1 cellular context compared by ENCODE assay signal in genomic region chr11:118886681-118887111, GRCh38.
TF ChIP-seq lines count a peak whose summit lies in the region.

No MANE protein-coding gene starts in this region.

TF ChIP-seq in GM12878, 131 proteins besides CTCF, POLR2A, EP300 and RAD21 (continued from another document and continues in another):
- TF ChIP-seq NKRF (conservative IDR thresholded peaks at IDR 0.05): no peak
- peak; percentile 70; the same call in 1 of the 2 replicates for TF ChIP-seq RELB (IDR thresholded peaks at IDR 0.05; ENCODE audit: low read depth)
- TF ChIP-seq ZNF217 (IDR thresholded peaks at IDR 0.05): no peak
- 0 out of 2 replicates have a peak, but pooled peaks have one; percentile 61 for TF ChIP-seq DPF2 (IDR thresholded peaks at IDR 0.05)
- no peak for TF ChIP-seq SIN3A (IDR thresholded peaks at IDR 0.05; ENCODE audit: low read depth, low read length)
- TF ChIP-seq CBX3 (IDR thresholded peaks at IDR 0.05; ENCODE audit: borderline replicate concordance, low read depth): no peak
- TF ChIP-seq IKZF2 (IDR thresholded peaks at IDR 0.05): peak; percentile 51 to 58
- no peak for TF ChIP-seq MYB (IDR thresholded peaks at IDR 0.05; ENCODE audit: borderline replicate concordance, low read depth, low read length)
- no peak for TF ChIP-seq SP1 (IDR thresholded peaks at IDR 0.05; ENCODE audit: low read depth, low read length)
- no peak for TF ChIP-seq TCF3 (IDR thresholded peaks at IDR 0.05; ENCODE audit: borderline replicate concordance, insufficient read depth, low read depth, low read length)
- no peak for TF ChIP-seq PBX3 (IDR thresholded peaks at IDR 0.05; ENCODE audit: insufficient replicate concordance, low read depth, low read length)
- no peak for TF ChIP-seq PAX5 (IDR thresholded peaks at IDR 0.05; ENCODE audit: borderline replicate concordance, low read depth, low read length)
- peak; percentile 37; the same call in 1 of the 2 replicates for TF ChIP-seq IRF4 (IDR thresholded peaks at IDR 0.05; ENCODE audit: low read depth, low read length)
- no peak for TF ChIP-seq SMAD5 (IDR thresholded peaks at IDR 0.05; ENCODE audit: low read depth)
- no peak for TF ChIP-seq ZBTB33 (IDR thresholded peaks at IDR 0.05)
- TF ChIP-seq EED (IDR thresholded peaks at IDR 0.05; ENCODE audit: low read depth): peak; percentile 81
- TF ChIP-seq MEF2B (IDR thresholded peaks at IDR 0.05; ENCODE audit: partially characterized antibody, poor library complexity, severe bottlenecking): peak; percentile 51
- no peak for TF ChIP-seq CBX5 (IDR thresholded peaks at IDR 0.05; ENCODE audit: low read depth)
- no peak for TF ChIP-seq CUX1 (IDR thresholded peaks at IDR 0.05; ENCODE audit: insufficient replicate concordance, low read depth, low read length)
- TF ChIP-seq ATF7 (IDR thresholded peaks at IDR 0.05; ENCODE audit: low read depth): peak; percentile 60
- TF ChIP-seq RELA (IDR thresholded peaks at IDR 0.05; ENCODE audit: borderline replicate concordance, partially characterized antibody): no peak
- TF ChIP-seq ZBTB11 (CRISPR knock-in tag; IDR thresholded peaks at IDR 0.05): no peak
- TF ChIP-seq MYC (IDR thresholded peaks at IDR 0.05; ENCODE audit: insufficient read depth, insufficient read length, insufficient replicate concordance, low read length, severe bottlenecking): no peak
- TF ChIP-seq ATF2 (IDR thresholded peaks at IDR 0.05; ENCODE audit: low read length): no peak
- no peak for TF ChIP-seq WRNIP1 (IDR thresholded peaks at IDR 0.05; ENCODE audit: borderline replicate concordance, low read depth, low read length)
- peak; percentile 80 for TF ChIP-seq CREB1 (IDR thresholded peaks at IDR 0.05; ENCODE audit: low read depth)
- TF ChIP-seq KLF5 (IDR thresholded peaks at IDR 0.05; ENCODE audit: partially characterized antibody): no peak
- TF ChIP-seq HDAC6 (IDR thresholded peaks at IDR 0.05; ENCODE audit: unreplicated experiment): no peak
- TF ChIP-seq SUPT20H (IDR thresholded peaks at IDR 0.05; ENCODE audit: borderline replicate concordance, control insufficient read depth, low read depth, low read length): no peak
- no peak for TF ChIP-seq FOXK2 (IDR thresholded peaks at IDR 0.05)
- peak; percentile 63 for TF ChIP-seq IKZF1 (conservative IDR thresholded peaks at IDR 0.05)
- no peak for TF ChIP-seq ETV6 (conservative IDR thresholded peaks at IDR 0.05 in 1 of 2, IDR thresholded peaks at IDR 0.05 in 1 of 2; ENCODE audit: borderline replicate concordance in 1 of 2, low read depth in 1 of 2)
- no peak for TF ChIP-seq ZNF274 (IDR thresholded peaks at IDR 0.05; ENCODE audit: insufficient read depth, insufficient read length)
- TF ChIP-seq RFX5 (IDR thresholded peaks at IDR 0.05; ENCODE audit: low read depth, low read length): no peak
- TF ChIP-seq SUZ12 (IDR thresholded peaks at IDR 0.05; ENCODE audit: unreplicated experiment): no peak
- no peak for TF ChIP-seq BCL3 (IDR thresholded peaks at IDR 0.05; ENCODE audit: borderline replicate concordance, insufficient read depth, low read depth, low read length, poor library complexity, severe bottlenecking)
- TF ChIP-seq EGR1 (IDR thresholded peaks at IDR 0.05; ENCODE audit: borderline replicate concordance in 1 of 2, low read depth in 2 of 2, low read length in 2 of 2): no peak
- TF ChIP-seq HCFC1 (IDR thresholded peaks at IDR 0.05; ENCODE audit: low read length): no peak
- no peak for TF ChIP-seq ASH2L (IDR thresholded peaks at IDR 0.05; ENCODE audit: borderline replicate concordance, low read depth)
- peak; percentile 37; the same call in 1 of the 2 replicates for TF ChIP-seq SPI1 (IDR thresholded peaks at IDR 0.05; ENCODE audit: borderline replicate concordance, insufficient read depth, low read depth, low read length)
- TF ChIP-seq BACH1 (IDR thresholded peaks at IDR 0.05; ENCODE audit: borderline replicate concordance): no peak
- TF ChIP-seq RAD51 (IDR thresholded peaks at IDR 0.05): peak; percentile 62; the same call in 1 of the 2 replicates
